28 cellular contexts compared by ENCODE assay signal in the genomic region with DNA sequence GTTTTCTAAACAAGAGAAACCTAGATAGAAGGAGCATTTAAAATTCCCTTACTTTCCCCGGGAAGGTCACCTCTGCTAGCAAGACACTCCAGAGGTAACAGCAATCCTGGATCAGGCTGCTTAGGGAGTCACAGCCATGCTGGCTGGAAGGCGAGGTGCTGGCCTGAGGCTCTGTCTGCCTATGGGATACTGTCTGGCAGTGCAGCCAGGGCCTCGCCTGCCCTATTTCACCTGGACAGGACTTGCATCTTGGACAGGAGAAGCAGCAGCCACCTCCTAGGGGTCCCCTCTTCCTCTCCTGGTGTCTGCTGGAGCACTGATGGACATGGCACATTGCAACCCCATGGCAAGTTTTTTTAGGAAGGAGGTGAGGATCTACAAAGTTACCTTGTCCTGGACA. TPM values are rescaled to one million over a fixed set of nuclear protein-coding genes. Genes with fewer than 3 reads are reported as not detected.
DNase-seq lines count a peak whose midpoint lies in the region; ATAC-seq, FAIRE-seq and TF ChIP-seq lines count a peak whose summit lies in the region.
"Had no signal": no experiment of that assay in that cellular context is flagged by ENCODE, and none has a peak within 500 bp of the region (broad histone marks: within the 10 kb centered on the region; RNA-seq: fewer than 3 reads in every experiment).

No MANE protein-coding gene starts in this region.

- no peak overlapping the region for H3K4me3 Mint-ChIP-seq in astrocyte (ENCODE audit: unreplicated experiment)
- H3K4me3 Mint-ChIP-seq in activated naive CD8-positive, alpha-beta T cell treated with anti-CD3 and anti-CD28 coated beads, Interleukin-2, amount 50 U/mL, for 24 hours, result no peak overlapping the region
- no peak overlapping the region for H3K4me3 Mint-ChIP-seq in activated naive CD4-positive, alpha-beta T cell treated with anti-CD3 and anti-CD28 coated beads, Interleukin-2, amount 10 ng/mL, durations not matched to agents 7 days and 5 days
- H3K4me3 Mint-ChIP-seq: B cell; CD8-positive, alpha-beta T cell had no signal

- no peak overlapping the region for H3K27ac ChIP-seq in astrocyte (ENCODE audit: low read depth, low read length)
- H3K27ac ChIP-seq: C4-2B, RWPE1 had no signal

- H3K9me3 Mint-ChIP-seq in astrocyte (ENCODE audit: unreplicated experiment), result no peaks in the 10 kb centered on the region
- no peaks in the 10 kb centered on the region for H3K9me3 Mint-ChIP-seq in activated naive CD8-positive, alpha-beta T cell treated with anti-CD3 and anti-CD28 coated beads, Interleukin-2, amount 50 U/mL, for 24 hours
- H3K9me3 Mint-ChIP-seq in activated naive CD4-positive, alpha-beta T cell treated with anti-CD3 and anti-CD28 coated beads, Interleukin-2, amount 10 ng/mL, durations not matched to agents 7 days and 5 days, result no peaks in the 10 kb centered on the region
- H3K9me3 Mint-ChIP-seq: CD8-positive, alpha-beta T cell had no signal

- H3K4me3 ChIP-seq in astrocyte (ENCODE audit: insufficient read depth, low read depth, low read length), result no peak overlapping the region

- no peak overlapping the region for H3K9ac ChIP-seq in astrocyte (ENCODE audit: low read length)

- H3K27me3 Mint-ChIP-seq in astrocyte (ENCODE audit: low read depth, unreplicated experiment), result peaks cover 6% of the 10 kb centered on the region
- H3K27me3 Mint-ChIP-seq in activated naive CD8-positive, alpha-beta T cell treated with anti-CD3 and anti-CD28 coated beads, Interleukin-2, amount 50 U/mL, for 24 hours, result peaks cover 3% of the 10 kb centered on the region
- H3K27me3 Mint-ChIP-seq in activated naive CD4-positive, alpha-beta T cell treated with anti-CD3 and anti-CD28 coated beads, Interleukin-2, amount 10 ng/mL, durations not matched to agents 7 days and 5 days, result peaks cover 16% of the 10 kb centered on the region

- no peaks in the 10 kb centered on the region for H3K79me2 ChIP-seq in astrocyte (ENCODE audit: insufficient read depth, low read length)

- H3K4me2 ChIP-seq in astrocyte (ENCODE audit: low read length), result no peak overlapping the region

- peaks cover 4% of the 10 kb centered on the region for H3K4me1 ChIP-seq in astrocyte (ENCODE audit: insufficient read depth, low read length)
- H3K4me1 ChIP-seq: Caco-2 had no signal

- H4K20me1 ChIP-seq in astrocyte (ENCODE audit: insufficient read depth, low read length), result no peaks in the 10 kb centered on the region

- intact Hi-C loops in posterior vena cava (cut with DNase I), result no loop called here

- peaks cover 8% of the 10 kb centered on the region for H3K4me1 Mint-ChIP-seq in astrocyte (ENCODE audit: low read depth, unreplicated experiment)
- no peaks in the 10 kb centered on the region for H3K4me1 Mint-ChIP-seq in activated naive CD8-positive, alpha-beta T cell treated with anti-CD3 and anti-CD28 coated beads, Interleukin-2, amount 50 U/mL, for 24 hours
- no peaks in the 10 kb centered on the region for H3K4me1 Mint-ChIP-seq in activated naive CD4-positive, alpha-beta T cell treated with anti-CD3 and anti-CD28 coated beads, Interleukin-2, amount 10 ng/mL, durations not matched to agents 7 days and 5 days
- H3K4me1 Mint-ChIP-seq: B cell had no signal

- no peaks in the 10 kb centered on the region for H3K36me3 Mint-ChIP-seq in astrocyte (ENCODE audit: low read depth, unreplicated experiment)
- H3K36me3 Mint-ChIP-seq in activated naive CD8-positive, alpha-beta T cell treated with anti-CD3 and anti-CD28 coated beads, Interleukin-2, amount 50 U/mL, for 24 hours (ENCODE audit: low read depth), result no peaks in the 10 kb centered on the region
- no peaks in the 10 kb centered on the region for H3K36me3 Mint-ChIP-seq in activated naive CD4-positive, alpha-beta T cell treated with anti-CD3 and anti-CD28 coated beads, Interleukin-2, amount 10 ng/mL, durations not matched to agents 7 days and 5 days
- H3K36me3 Mint-ChIP-seq: CD8-positive, alpha-beta T cell had no signal

- FAIRE-seq in astrocyte (lab: Jason Lieb, UNC), result no peak
- FAIRE-seq: GM18507, H54 had no signal

- peak overlapping the region; percentile 36 for H3K27ac Mint-ChIP-seq in astrocyte (ENCODE audit: unreplicated experiment)
- H3K27ac Mint-ChIP-seq in activated naive CD8-positive, alpha-beta T cell treated with anti-CD3 and anti-CD28 coated beads, Interleukin-2, amount 50 U/mL, for 24 hours, result no peak overlapping the region
- no peak overlapping the region for H3K27ac Mint-ChIP-seq in activated naive CD4-positive, alpha-beta T cell treated with anti-CD3 and anti-CD28 coated beads, Interleukin-2, amount 10 ng/mL, durations not matched to agents 7 days and 5 days
- H3K27ac Mint-ChIP-seq: B cell; CD8-positive, alpha-beta T cell had no signal

- DNase-seq in HuH-7.5 (ENCODE audit: low spot score) (peak; percentile 2), astrocyte (ENCODE audit: low read depth) (no peak), posterior vena cava (ENCODE audit: low spot score) (peak; percentile 77), OCI-M2 (lab: John Stamatoyannopoulos, UW; ENCODE audit: unreplicated experiment) (no peak)
- no peak for DNase-seq in activated naive CD8-positive, alpha-beta T cell treated with anti-CD3 and anti-CD28 coated beads, Interleukin-2, amount 50 U/mL, for 24 hours
- DNase-seq in activated naive CD4-positive, alpha-beta T cell treated with anti-CD3 and anti-CD28 coated beads, Interleukin-2, amount 10 ng/mL, durations not matched to agents 7 days and 5 days, result no peak
- DNase-seq: CD8-positive, alpha-beta T cell; DND-41; KBM-7; MV-4-11; NCI-H1105; NCI-H1436 treated with DMSO at 0.1 percent for 48 hours; NCI-H1930; NCI-H2107; NCI-H446; NCI-H524 treated with DMSO at 0.1 percent for 48 hours; NCI-H774; NK-92 treated with Interleukin-12 subunit alpha and Interleukin-12 subunit beta, amount 100 ng/mL, for 24 hours; SHP77 had no signal

- no peak for TF ChIP-seq CTCF in astrocyte (IDR thresholded peaks at IDR 0.05; ENCODE audit: insufficient read depth, low read depth, low read length)

- H2AFZ ChIP-seq in astrocyte (ENCODE audit: low read depth, low read length), result no peak overlapping the region

- CTCF ChIA-PET in activated naive CD4-positive, alpha-beta T cell treated with anti-CD3 and anti-CD28 coated beads, Interleukin-2, amount 10 ng/mL, durations not matched to agents 7 days and 5 days (lab: Charles Lee), result no interaction called here

- ATAC-seq in HG03196 (IDR thresholded peaks at IDR 0.05; ENCODE audit: unreplicated experiment), result no peak
- no peak for ATAC-seq in activated naive CD8-positive, alpha-beta T cell treated with anti-CD3 and anti-CD28 coated beads, Interleukin-2, amount 50 U/mL, for 24 hours
- ATAC-seq: CD8-positive, alpha-beta T cell had no signal

- H3K27me3 ChIP-seq in astrocyte (ENCODE audit: insufficient read depth, low read length), result peaks cover 6% of the 10 kb centered on the region

- no peaks in the 10 kb centered on the region for H3K9me3 ChIP-seq in astrocyte (ENCODE audit: insufficient read depth, low read depth, low read length)
- H3K9me3 ChIP-seq: Caco-2 had no signal

- H3K36me3 ChIP-seq in astrocyte (ENCODE audit: insufficient read depth, low read length), result no peaks in the 10 kb centered on the region

RNA-seq across cellular contexts. Expression of gene FA2H, which starts 15.1 kb away (rescaled TPM):
- total RNA-seq in astrocyte, result 0.14 TPM in 1 of 2 replicates, not detected in the other
- not detected for total RNA-seq in posterior vena cava
- total RNA-seq: CD8-positive, alpha-beta T cell; MCF 10A; SK-MEL-5 had no signal

RNA-seq across cellular contexts. Expression of gene MLKL, which starts 58.9 kb away (rescaled TPM):
- total RNA-seq in astrocyte, result 5.6 and 6.2 TPM in 2 replicates
- total RNA-seq in posterior vena cava, result 10 to 100 TPM; 13.7 to 14.4 TPM

Comparison
In these comparisons a context has a peak if more than half of its experiments do, and no peak if none do; other contexts are left out.
1. DNase-seq: peak in HuH-7.5 (single experiment) and posterior vena cava (single experiment); none in astrocyte (single experiment), OCI-M2 (single experiment), activated naive CD8-positive, alpha-beta T cell treated with anti-CD3 and anti-CD28 coated beads, Interleukin-2, amount 50 U/mL, for 24 hours (single experiment) and activated naive CD4-positive, alpha-beta T cell treated with anti-CD3 and anti-CD28 coated beads, Interleukin-2, amount 10 ng/mL, durations not matched to agents 7 days and 5 days (single experiment).